ENCODE assay signal across 2 cellular contexts in genomic region chr1:234320069-234320468, GRCh38.
TF ChIP-seq lines count a peak whose summit lies in the region.

No MANE protein-coding gene starts in this region.

TF ChIP-seq in HepG2, 621 proteins besides CTCF, POLR2A, EP300 and RAD21:
- TF ChIP-seq BCL3 (CRISPR knock-in tag; IDR thresholded peaks at IDR 0.05) (no peak), ZZZ3 (CRISPR knock-in tag; IDR thresholded peaks at IDR 0.05; ENCODE audit: borderline replicate concordance) (no peak), ZBTB4 (CRISPR knock-in tag; IDR thresholded peaks at IDR 0.05; ENCODE audit: borderline replicate concordance) (no peak), NFRKB (IDR thresholded peaks at IDR 0.05) (no peak), NCOA2 (CRISPR knock-in tag; IDR thresholded peaks at IDR 0.05) (no peak), ATF7-NPFF (CRISPR knock-in tag; IDR thresholded peaks at IDR 0.05; ENCODE audit: low read depth) (no peak), RNF219 (CRISPR knock-in tag; IDR thresholded peaks at IDR 0.05) (no peak)

TF ChIP-seq in K562, 482 proteins besides CTCF, POLR2A, EP300 and RAD21:
- no peak for TF ChIP-seq TFAM (CRISPR knock-in tag; conservative IDR thresholded peaks at IDR 0.05)
- 0 out of 2 replicates have a peak, but pooled peaks have one; percentile 28 for TF ChIP-seq HBP1 (CRISPR knock-in tag; IDR thresholded peaks at IDR 0.05)
- no peak for TF ChIP-seq USF2 (CRISPR knock-in tag; IDR thresholded peaks at IDR 0.05)
- TF ChIP-seq SP1 (CRISPR knock-in tag; IDR thresholded peaks at IDR 0.05), result no peak
- no peak for TF ChIP-seq MXD1 (CRISPR knock-in tag; IDR thresholded peaks at IDR 0.05; ENCODE audit: borderline replicate concordance, poor library complexity, severe bottlenecking)
- 0 out of 4 replicates have a peak, but pooled peaks of 1 of the 2 experiments have one; percentile 64 for TF ChIP-seq MCM7 (IDR thresholded peaks at IDR 0.05)
- no peak for TF ChIP-seq BCLAF1 (IDR thresholded peaks at IDR 0.05; ENCODE audit: borderline replicate concordance in 1 of 2, control insufficient read depth in 1 of 2, low read depth in 2 of 2, low read length in 1 of 2)
- no peak for TF ChIP-seq FOSL1 (tag; conservative IDR thresholded peaks at IDR 0.05)
- TF ChIP-seq ZNF785 (CRISPR knock-in tag; IDR thresholded peaks at IDR 0.05), result no peak
- TF ChIP-seq ZBTB8A (IDR thresholded peaks at IDR 0.05; ENCODE audit: partially characterized antibody), result no peak
TF ChIP-seq in K562: peak in this region for 2.
